Comparison of ENCODE assay signal across 25 cellular contexts in genomic region chr4:182840108-182840507, GRCh38.
DNase-seq lines count a peak whose midpoint lies in the region; ATAC-seq, FAIRE-seq and TF ChIP-seq lines count a peak whose summit lies in the region.
"Had no signal": no experiment of that assay in that cellular context is flagged by ENCODE, and none has a peak within 500 bp of the region (broad histone marks: within the 10 kb centered on the region; RNA-seq: fewer than 3 reads in every experiment).

No MANE protein-coding gene starts in this region.

- in situ Hi-C loops in K562 (cut with MboI): no loop called here

- H3K27ac ChIP-seq in K562 (ENCODE audit: extremely low read depth, low read depth, low read length) (no peak overlapping the region), neuronal stem cell (replicated peaks; ENCODE audit: low read length) (no peak overlapping the region)
- H3K27ac ChIP-seq: BLaER1 had no signal

- no peak overlapping the region for H2BK5ac ChIP-seq in neuronal stem cell (ENCODE audit: low read length)

- CTCF ChIA-PET in K562 (lab: Yijun Ruan, JAX; ENCODE audit: low intra/inter-chr PET ratio): no interaction called here

- no peak for TF ChIP-seq CTCF in K562 (IDR thresholded peaks at IDR 0.05 in 2 of 3, conservative IDR thresholded peaks at IDR 0.05 in 1 of 3; ENCODE audit: insufficient read depth in 2 of 3, low read depth in 1 of 3, low read length in 3 of 3)

- no peak for TF ChIP-seq EP300 in K562 (IDR thresholded peaks at IDR 0.05; ENCODE audit: low read length)

- H3K23ac ChIP-seq in neuronal stem cell (ENCODE audit: low read depth, low read length, poor library complexity): no peak overlapping the region

- no peak overlapping the region for H4K91ac ChIP-seq in neuronal stem cell (ENCODE audit: low read depth, low read length, poor library complexity)

- H3K36me3 ChIP-seq in K562 (ENCODE audit: control insufficient read depth, insufficient read depth, low read length) (no peaks in the 10 kb centered on the region), neuronal stem cell (replicated peaks in 1 of 2; ENCODE audit: control insufficient read depth in 2 of 2, insufficient read depth in 2 of 2, low read length in 2 of 2) (no peaks in the 10 kb centered on the region)
- H3K36me3 ChIP-seq: BE2C, BLaER1 had no signal

- no peak overlapping the region for H4K8ac ChIP-seq in neuronal stem cell (ENCODE audit: low read depth, low read length)

- peaks cover 18 to 88% of the 10 kb centered on the region in 2 experiments for H3K27me3 ChIP-seq in K562 (ENCODE audit: control insufficient read depth in 2 of 2, insufficient read depth in 2 of 2, low read length in 2 of 2)
- H3K27me3 ChIP-seq in neuronal stem cell (ENCODE audit: control insufficient read depth in 3 of 3, insufficient read depth in 3 of 3, low read depth in 1 of 3, low read length in 3 of 3): no peaks in the 10 kb centered on the region
- H3K27me3 ChIP-seq: BE2C had no signal

- no peak overlapping the region for H2BK12ac ChIP-seq in neuronal stem cell (ENCODE audit: low read length)

- no peaks in the 10 kb centered on the region for H3K9me1 ChIP-seq in K562 (ENCODE audit: control insufficient read depth, insufficient read depth, low read length)

- H3K18ac ChIP-seq in neuronal stem cell (ENCODE audit: low read length): no peak overlapping the region

- no peak for TF ChIP-seq POLR2A in K562 (conservative IDR thresholded peaks at IDR 0.05)

- H3K79me1 ChIP-seq in neuronal stem cell (ENCODE audit: low read depth, low read length): no peaks in the 10 kb centered on the region

- H3K4me3 ChIP-seq in K562 (no peak overlapping the region), neuronal stem cell (ENCODE audit: low read length in 2 of 2) (no peak overlapping the region)
- H3K4me3 ChIP-seq: BLaER1, GM12878 had no signal

- H3K9me3 ChIP-seq in K562 (replicated peaks; ENCODE audit: control insufficient read depth, insufficient read depth, low read depth, low read length): no peaks in the 10 kb centered on the region
- H3K9me3 ChIP-seq in neuronal stem cell (replicated peaks in 1 of 2; ENCODE audit: control insufficient read depth in 2 of 2, insufficient read depth in 1 of 2, low read depth in 1 of 2, low read length in 2 of 2): peaks cover 0 to 2% of the 10 kb centered on the region in 2 donors
- H3K9me3 ChIP-seq: BE2C, BLaER1 had no signal

- BruUV-seq in K562 (replicated peaks; lab: Mats Ljungman, UMichigan): no TSS peak

- H3K14ac ChIP-seq in neuronal stem cell (ENCODE audit: low read length): no peak overlapping the region

- intact Hi-C loops in K562 (cut with micrococcal nuclease) (no loop called here), posterior vena cava (cut with DNase I) (no loop called here)

- WGBS in K562 (ENCODE audit: insufficient coverage, low coverage, missing lambda C conversion rate): 0% methylated on average over 10 of the region's 10 CpGs
- WGBS in neuronal stem cell (ENCODE audit: extremely low coverage in 2 of 2, insufficient read length in 2 of 2, insufficient replicate concordance in 1 of 2), 2 donors: no CpG with 5 or more reads among the region's 10 CpGs

- H3K79me2 ChIP-seq in K562 (ENCODE audit: control insufficient read depth, insufficient read depth, low read length): no peaks in the 10 kb centered on the region

- POLR2A ChIA-PET in K562 (lab: Yijun Ruan, JAX): interaction anchor here (0.7 to 1.0 kb wide), 3 partner anchors 9 to 853 kb away, joined by 3 to 5 read pairs (median 3); no protein-coding TSS in a partner anchor

- ATAC-seq in K562: no peak
- no peak for ATAC-seq in GM19324 (IDR thresholded peaks at IDR 0.05; ENCODE audit: low FRiP score, unreplicated experiment)
- ATAC-seq in HG02610 (IDR thresholded peaks at IDR 0.05; ENCODE audit: unreplicated experiment): no peak
- ATAC-seq: GM12878 had no signal

- no peak overlapping the region for H2BK15ac ChIP-seq in neuronal stem cell (ENCODE audit: low read length)

- no peak overlapping the region for H3K4ac ChIP-seq in neuronal stem cell (ENCODE audit: low read length)

- no peak for DNase-seq in K562 (ENCODE audit: extremely low read depth in 1 of 4, low spot score in 3 of 4)
- DNase-seq in posterior vena cava (ENCODE audit: low spot score): peak; percentile 50
- DNase-seq in neuronal stem cell (ENCODE audit: low spot score): no peak
- DNase-seq: 8988T; ACHN; BE2C; C1 segment of cervical spinal cord; CD4-positive, alpha-beta memory T cell; CD4-positive, CD25-positive, alpha-beta regulatory T cell; CD8-positive, alpha-beta memory T cell; COR-L47; DMS 273 treated with DMSO at 0.1 percent for 48 hours; DMS153; DMS53; DMS79; DND-41; EL; GDM1 had no signal

- no peak overlapping the region for H2AFZ ChIP-seq in K562 (ENCODE audit: low read depth, low read length)
- no peak overlapping the region for H2AFZ ChIP-seq in neuronal stem cell (ENCODE audit: low read length)

- no peak overlapping the region for H2AK5ac ChIP-seq in neuronal stem cell (ENCODE audit: low read depth, low read length)

- H3K9ac ChIP-seq in K562 (ENCODE audit: insufficient read depth in 1 of 2, low read depth in 2 of 2, low read length in 2 of 2): no peak overlapping the region
- no peak overlapping the region for H3K9ac ChIP-seq in neuronal stem cell (ENCODE audit: low read depth, low read length, poor library complexity)
- H3K9ac ChIP-seq: BLaER1 had no signal

- no peaks in the 10 kb centered on the region for H4K20me1 ChIP-seq in K562 (replicated peaks; ENCODE audit: control insufficient read depth, insufficient read depth, low read length)
- H4K20me1 ChIP-seq: BLaER1 had no signal

- H3K4me2 ChIP-seq in K562 (ENCODE audit: insufficient read depth, low read length) (no peak overlapping the region), neuronal stem cell (ENCODE audit: insufficient read depth, low read length, poor library complexity, severe bottlenecking) (no peak overlapping the region)
- H3K4me2 ChIP-seq: BLaER1 had no signal

- H2BK120ac ChIP-seq in neuronal stem cell (ENCODE audit: low read depth, low read length): no peak overlapping the region

- no peak for TF ChIP-seq RAD21 in K562 (CRISPR knock-in tag; conservative IDR thresholded peaks at IDR 0.05 in 1 of 2, IDR thresholded peaks at IDR 0.05 in 1 of 2)

- no peak for FAIRE-seq in K562 (lab: Jason Lieb, UNC)
- FAIRE-seq: A204.1, GM12878, GM12892, GM18507 had no signal

- H3K4me1 ChIP-seq in K562 (replicated peaks in 1 of 2; ENCODE audit: control insufficient read depth in 2 of 2, insufficient read depth in 2 of 2, low read length in 2 of 2) (no peaks in the 10 kb centered on the region; a peak in 1 of 5 replicates), neuronal stem cell (ENCODE audit: control insufficient read depth in 2 of 2, insufficient read depth in 1 of 2, low read depth in 1 of 2, low read length in 2 of 2) (peaks cover 4 to 6% of the 10 kb centered on the region in 2 donors)
- H3K4me1 ChIP-seq: BE2C had no signal

TF ChIP-seq in K562, 482 proteins besides CTCF, POLR2A, EP300 and RAD21:
- TF ChIP-seq NRF1 (conservative IDR thresholded peaks at IDR 0.05 in 1 of 2, IDR thresholded peaks at IDR 0.05 in 1 of 2) (peak; percentile 47 to 57), ZNF324 (CRISPR knock-in tag; IDR thresholded peaks at IDR 0.05) (no peak)
